In genomic region chr5:150217874-150218692, GRCh38 we compare ENCODE assay signal across 8 cellular contexts. TPM values are rescaled to one million over a fixed set of nuclear protein-coding genes. Genes with fewer than 3 reads are reported as not detected.
DNase-seq lines count a peak whose midpoint lies in the region; ATAC-seq and TF ChIP-seq lines count a peak whose summit lies in the region.

No MANE protein-coding gene starts in this region.

- no peaks in the 10 kb centered on the region for H3K36me3 ChIP-seq in uterus

- no peak overlapping the region for H3K27ac ChIP-seq in uterus

- peaks cover 40% of the 10 kb centered on the region for H3K27me3 Mint-ChIP-seq in activated naive CD4-positive, alpha-beta T cell treated with anti-CD3 and anti-CD28 coated beads, Interleukin-2, amount 10 ng/mL, durations not matched to agents 7 days and 5 days
- peaks cover 36% of the 10 kb centered on the region for H3K27me3 Mint-ChIP-seq in progenitor cell of endocrine pancreas

- no peak overlapping the region for H3K27ac Mint-ChIP-seq in activated naive CD4-positive, alpha-beta T cell treated with anti-CD3 and anti-CD28 coated beads, Interleukin-2, amount 10 ng/mL, durations not matched to agents 7 days and 5 days
- no peak overlapping the region for H3K27ac Mint-ChIP-seq in progenitor cell of endocrine pancreas

- no peak for TF ChIP-seq POLR2A in uterus (IDR thresholded peaks at IDR 0.05)

- H3K4me1 Mint-ChIP-seq in activated naive CD4-positive, alpha-beta T cell treated with anti-CD3 and anti-CD28 coated beads, Interleukin-2, amount 10 ng/mL, durations not matched to agents 7 days and 5 days: no peaks in the 10 kb centered on the region
- peaks cover 6% of the 10 kb centered on the region for H3K4me1 Mint-ChIP-seq in progenitor cell of endocrine pancreas (ENCODE audit: low read depth)

- H3K9me3 Mint-ChIP-seq in activated naive CD4-positive, alpha-beta T cell treated with anti-CD3 and anti-CD28 coated beads, Interleukin-2, amount 10 ng/mL, durations not matched to agents 7 days and 5 days: no peaks in the 10 kb centered on the region
- no peaks in the 10 kb centered on the region for H3K9me3 Mint-ChIP-seq in progenitor cell of endocrine pancreas (ENCODE audit: low read depth)

- DNase-seq in GM03348 (ENCODE audit: low spot score) (peak; percentile 94), HFF-Myc (ENCODE audit: extremely low read depth, low read depth) (peak; percentile 61), NCI-H1105 (lab: John Stamatoyannopoulos, UW) (peak; percentile 36), head of caudate nucleus (peak; percentile 67 to 93 (median 87)), progenitor cell of endocrine pancreas (ENCODE audit: low spot score, unreplicated experiment) (peak; percentile 83), uterus (peak; percentile 87 to 88)
- peak; percentile 89 for DNase-seq in activated naive CD4-positive, alpha-beta T cell treated with anti-CD3 and anti-CD28 coated beads, Interleukin-2, amount 10 ng/mL, durations not matched to agents 7 days and 5 days

- no peaks in the 10 kb centered on the region for H3K27me3 ChIP-seq in uterus

- CTCF ChIA-PET in activated naive CD4-positive, alpha-beta T cell treated with anti-CD3 and anti-CD28 coated beads, Interleukin-2, amount 10 ng/mL, durations not matched to agents 7 days and 5 days (lab: Charles Lee): interaction anchor here (0.7 to 3.6 kb wide), 20 partner anchors 8 to 384 kb away, joined by 3 to 26 read pairs (median 5); partner anchors contain the start of gene PDGFRB

- no peak overlapping the region for H3K4me3 Mint-ChIP-seq in activated naive CD4-positive, alpha-beta T cell treated with anti-CD3 and anti-CD28 coated beads, Interleukin-2, amount 10 ng/mL, durations not matched to agents 7 days and 5 days
- no peak overlapping the region for H3K4me3 Mint-ChIP-seq in progenitor cell of endocrine pancreas (ENCODE audit: low read depth)

- H3K4me1 ChIP-seq in uterus: no peaks in the 10 kb centered on the region

- intact Hi-C loops in head of caudate nucleus (cut with DNase I) (loop anchor here (5.0 to 10.0 kb wide), 2 partner anchors 86 to 383 kb away; no protein-coding TSS in a partner anchor), uterus (cut with DNase I; ENCODE audit: low total_unique reads) (loop anchor here (5.0 to 10.0 kb wide), 2 partner anchors 53 to 86 kb away; partner anchors contain the start of gene CDX1)

- no peaks in the 10 kb centered on the region for H3K9me3 ChIP-seq in uterus

- peak; percentile 98 for ATAC-seq in SK-N-SH treated with all-trans-retinoic acid at 6 μM for 48 hours

- H3K36me3 Mint-ChIP-seq in activated naive CD4-positive, alpha-beta T cell treated with anti-CD3 and anti-CD28 coated beads, Interleukin-2, amount 10 ng/mL, durations not matched to agents 7 days and 5 days: no peaks in the 10 kb centered on the region
- H3K36me3 Mint-ChIP-seq in progenitor cell of endocrine pancreas (ENCODE audit: insufficient read depth): no peaks in the 10 kb centered on the region

- H3K4me3 ChIP-seq in HFF-Myc (replicated peaks; ENCODE audit: low read depth, low read length) (no peak overlapping the region), uterus (no peak overlapping the region)

- TF ChIP-seq CTCF in HFF-Myc (IDR thresholded peaks at IDR 0.05; ENCODE audit: low read depth, low read length, missing control alignments) (peak; percentile 86), progenitor cell of endocrine pancreas (IDR thresholded peaks at IDR 0.05; ENCODE audit: unreplicated experiment) (peak; percentile 95), uterus (IDR thresholded peaks at IDR 0.05) (peak; percentile 91 to 97 (median 95))

TF ChIP-seq in SK-N-SH treated with all-trans-retinoic acid at 6 μM for 48 hours, 23 proteins besides CTCF, POLR2A, EP300 and RAD21:
- TF ChIP-seq CSRNP3 (CRISPR knock-in tag; IDR thresholded peaks at IDR 0.05) (no peak), RARB (CRISPR knock-in tag; IDR thresholded peaks at IDR 0.05) (no peak), BACH2 (CRISPR knock-in tag; IDR thresholded peaks at IDR 0.05; ENCODE audit: borderline replicate concordance) (no peak), ISL1 (CRISPR knock-in tag; IDR thresholded peaks at IDR 0.05) (no peak), POU6F1 (CRISPR knock-in tag; IDR thresholded peaks at IDR 0.05; ENCODE audit: borderline replicate concordance, low read depth) (no peak), PATZ1 (CRISPR knock-in tag; IDR thresholded peaks at IDR 0.05; ENCODE audit: borderline replicate concordance) (no peak), ZFP30 (CRISPR knock-in tag; IDR thresholded peaks at IDR 0.05) (no peak), ARNTL (CRISPR knock-in tag; IDR thresholded peaks at IDR 0.05; ENCODE audit: borderline replicate concordance, low read depth) (no peak), CSDC2 (CRISPR knock-in tag; IDR thresholded peaks at IDR 0.05) (no peak), ZFP3 (CRISPR knock-in tag; IDR thresholded peaks at IDR 0.05) (no peak), ZC3H10 (CRISPR knock-in tag; IDR thresholded peaks at IDR 0.05) (no peak), ZNF70 (CRISPR knock-in tag; IDR thresholded peaks at IDR 0.05) (no peak), PPARA (CRISPR knock-in tag; IDR thresholded peaks at IDR 0.05; ENCODE audit: borderline replicate concordance) (no peak), CREB5 (CRISPR knock-in tag; IDR thresholded peaks at IDR 0.05; ENCODE audit: low read depth) (no peak), OSR1 (CRISPR knock-in tag; IDR thresholded peaks at IDR 0.05) (no peak), TOX (CRISPR knock-in tag; IDR thresholded peaks at IDR 0.05; ENCODE audit: borderline replicate concordance) (no peak), TCF4 (CRISPR knock-in tag; IDR thresholded peaks at IDR 0.05; ENCODE audit: borderline replicate concordance) (no peak), GLIS3 (CRISPR knock-in tag; IDR thresholded peaks at IDR 0.05) (no peak)
TF ChIP-seq in SK-N-SH treated with all-trans-retinoic acid at 6 μM for 48 hours: peak in this region for 0.

RNA-seq across cellular contexts. Expression of gene SLC6A7, which starts 28.2 kb away (rescaled TPM):
- total RNA-seq in progenitor cell of endocrine pancreas: not detected in 2 replicates
- total RNA-seq in uterus: not detected

RNA-seq across cellular contexts. Expression of gene CDX1, which starts 51.5 kb away (rescaled TPM):
- total RNA-seq in progenitor cell of endocrine pancreas: 0.31 and 0.43 TPM in 2 replicates
- total RNA-seq in uterus: under 1 TPM; 0.29 to 0.77 (median 0.38) TPM

Comparison
In these comparisons a context has a peak if more than half of its experiments do, and no peak if none do; other contexts are left out.
1. DNase-seq: peak in every context shown above with its lines; median percentile 94 in GM03348; 89 in activated naive CD4-positive, alpha-beta T cell treated with anti-CD3 and anti-CD28 coated beads, Interleukin-2, amount 10 ng/mL, durations not matched to agents 7 days and 5 days; 88 in uterus; 87 in head of caudate nucleus; 83 in progenitor cell of endocrine pancreas; 61 in HFF-Myc; 36 in NCI-H1105.